31 cellular contexts compared by ENCODE assay signal in genomic region chr1:974293-974640, GRCh38. TPM values are rescaled to one million over a fixed set of nuclear protein-coding genes. Genes with fewer than 3 reads are reported as not detected.
"Had no signal": no experiment of that assay in that cellular context is flagged by ENCODE, and none has a peak within 500 bp of the region (broad histone marks: within the 10 kb centered on the region; RNA-seq: fewer than 3 reads in every experiment).

No MANE protein-coding gene starts in this region.

- ATAC-seq: activated T-cell treated with anti-CD3 and anti-CD28 coated beads, Interleukin-2, amount 50 U/mL, for 72 hours; effector memory CD8-positive, alpha-beta T cell; foreskin keratinocyte; WTC11 had no signal

- H3K9me3 ChIP-seq: esophagus muscularis mucosa, gastrocnemius medialis had no signal

- H3K27ac ChIP-seq: brain microvascular endothelial cell, esophagus muscularis mucosa, foreskin keratinocyte had no signal

- H3K4me3 ChIP-seq: esophagus muscularis mucosa, gastrocnemius medialis had no signal

- H3K4me1 ChIP-seq: foreskin keratinocyte had no signal

- DNase-seq: activated CD4-positive, alpha-beta memory T cell treated with anti-CD3 and anti-CD28 coated beads, Interleukin-2, amount 10 ng/mL, durations not matched to agents 7 days and 5 days; activated CD4-positive, alpha-beta T cell treated with anti-CD3 and anti-CD28 coated beads for 1 hour; activated CD4-positive, alpha-beta T cell treated with anti-CD3 and anti-CD28 coated beads for 4 hours; activated CD4-positive, alpha-beta T cell treated with anti-CD3 and anti-CD28 coated beads, Interleukin-2, amount 10 ng/mL, durations not matched to agents 7 days and 5 days; activated CD4-positive, alpha-beta T cell treated with anti-CD3 and anti-CD28 coated beads, Interleukin-2, amount 50 U/mL, for 4 hours; activated CD8-positive, alpha-beta memory T cell treated with anti-CD3 and anti-CD28 coated beads, Interleukin-2, amount 50 U/mL, for 48 hours; activated gamma-delta T cell treated with Interleukin-2 at 50 U/mL for 16 hours; activated naive CD4-positive, alpha-beta T cell treated with anti-CD3 and anti-CD28 coated beads, Interleukin-2, amount 50 U/mL, for 16 hours; activated naive CD4-positive, alpha-beta T cell treated with Interleukin-2 at 50 U/mL for 16 hours; activated T-cell treated with anti-CD3 and anti-CD28 coated beads for 4 hours; activated T-cell treated with anti-CD3 and anti-CD28 coated beads, Interleukin-2, amount 50 U/mL, for 24 hours; activated T-cell treated with anti-CD3 and anti-CD28 coated beads, Interleukin-2, amount 50 U/mL, for 72 hours; amniotic stem cell; anterior cingulate cortex; brain microvascular endothelial cell; caudate nucleus; cortex of kidney; dermis blood vessel endothelial cell; effector CD4-positive, alpha-beta T cell; effector memory CD8-positive, alpha-beta T cell; erythroblast; foreskin keratinocyte; glutamatergic neuron; T-helper 2 cell had no signal

- FAIRE-seq: astrocyte, bronchial epithelial cell, colon had no signal

- H3K36me3 ChIP-seq: brain microvascular endothelial cell, esophagus muscularis mucosa, gastrocnemius medialis had no signal

RNA-seq across cellular contexts. Expression of gene PERM1, which starts 7.6 kb away (rescaled TPM):
- total RNA-seq: activated CD4-positive, alpha-beta memory T cell treated with anti-CD3 and anti-CD28 coated beads, Interleukin-2, amount 10 ng/mL, durations not matched to agents 7 days and 5 days; activated CD4-positive, alpha-beta T cell treated with anti-CD3 and anti-CD28 coated beads, Interleukin-2, amount 10 ng/mL, durations not matched to agents 7 days and 5 days; activated T-cell treated with anti-CD3 and anti-CD28 coated beads, Interleukin-2, amount 50 U/mL, for 72 hours; bronchial epithelial cell; dermis blood vessel endothelial cell; foreskin keratinocyte; T-helper 1 cell treated with Interleukin-12 subunit alpha and Interleukin-12 subunit beta and Interleukin-4 antibody, amounts not matched to agents 30 ng/mL and 1 ng/mL, for 36 hours; WTC11 had no signal
- polyA plus RNA-seq: foreskin keratinocyte had no signal
